In the genomic region with DNA sequence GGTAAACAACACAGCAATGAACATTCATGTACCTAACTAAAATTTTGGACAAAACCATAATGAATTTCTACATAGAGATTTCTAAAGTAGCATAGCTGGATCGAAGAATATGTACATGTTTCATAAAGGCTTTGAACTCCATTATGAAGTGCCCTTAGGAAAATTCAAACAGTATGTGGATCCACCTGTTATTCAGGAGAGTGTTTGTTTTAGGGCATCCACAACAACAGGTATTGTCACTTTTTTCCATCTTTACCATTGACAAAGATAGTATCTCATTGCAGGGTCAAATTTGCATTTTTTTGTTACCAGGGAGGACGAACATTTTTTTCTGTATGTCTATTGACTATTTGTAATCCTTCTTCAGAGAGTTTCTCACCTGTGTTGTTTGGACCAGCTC, we compare ENCODE assay signal across 9 cellular contexts.
"Had no signal": no experiment of that assay in that cellular context is flagged by ENCODE, and none has a peak within 500 bp of the region (broad histone marks: within the 10 kb centered on the region; RNA-seq: fewer than 3 reads in every experiment).

No MANE protein-coding gene starts in this region.

- H3K4me1 Mint-ChIP-seq: IgD-negative memory B cell had no signal

- DNase-seq: IMR-90, KBM-7, KG1 had no signal

- H3K27ac ChIP-seq: HL-60, KMS-11 had no signal

- FAIRE-seq: HepG2, HTR-8/SVneo, K562 had no signal

- H3K27me3 Mint-ChIP-seq: IgD-negative memory B cell had no signal

- H3K4me3 Mint-ChIP-seq: IgD-negative memory B cell had no signal

- H3K4me3 ChIP-seq: K562 had no signal

- H3K27ac Mint-ChIP-seq: IgD-negative memory B cell had no signal
